ENCODE assay signal across 10 cellular contexts in genomic region chr7:130649004-130649790, GRCh38. TPM values are rescaled to one million over a fixed set of nuclear protein-coding genes. Genes with fewer than 3 reads are reported as not detected.
DNase-seq lines count a peak whose midpoint lies in the region; ATAC-seq lines count a peak whose summit lies in the region.
"Had no signal": no experiment of that assay in that cellular context is flagged by ENCODE, and none has a peak within 500 bp of the region (broad histone marks: within the 10 kb centered on the region; RNA-seq: fewer than 3 reads in every experiment).

No MANE protein-coding gene starts in this region.

- peak; percentile 32 for DNase-seq in stimulated activated CD4-positive, alpha-beta T cell treated with anti-CD3 and anti-CD28 coated beads, Interleukin-1b, Interleukin-23, amount 100 ng/mL, for 48 hours
- no peak for DNase-seq in stimulated activated CD4-positive, alpha-beta T cell treated with anti-CD3 and anti-CD28 coated beads, Interleukin-4, amount 100 ng/mL, for 1 hour
- DNase-seq in astrocyte of the hippocampus (ENCODE audit: low read depth, low spot score) (peak; percentile 43), HAP-1 (ENCODE audit: low spot score in 2 of 2) (no peak)
- DNase-seq in CD8-positive, alpha-beta memory T cell: no peak

- H3K4me1 ChIP-seq in HAP-1: no peaks in the 10 kb centered on the region
- no peaks in the 10 kb centered on the region for H3K4me1 ChIP-seq in CD8-positive, alpha-beta memory T cell (ENCODE audit: insufficient read depth, low read length)

- POLR2A ChIA-PET in CD8-positive, alpha-beta memory T cell (lab: Charles Lee): no interaction called here

- no peaks in the 10 kb centered on the region for H3K27me3 ChIP-seq in HAP-1 (ENCODE audit: low read depth)
- H3K27me3 ChIP-seq in CD8-positive, alpha-beta memory T cell (ENCODE audit: insufficient read depth, low read length, poor library complexity, severe bottlenecking): no peaks in the 10 kb centered on the region
- H3K27me3 ChIP-seq: cardiac muscle cell had no signal

- H3K27me3 Mint-ChIP-seq in CD8-positive, alpha-beta memory T cell: no peaks in the 10 kb centered on the region

- peaks cover 28 to 47% (median 46%) of the 10 kb centered on the region in 3 donors for H3K36me3 Mint-ChIP-seq in CD8-positive, alpha-beta memory T cell

- no peaks in the 10 kb centered on the region for H3K9me3 ChIP-seq in HAP-1
- no peaks in the 10 kb centered on the region for H3K9me3 ChIP-seq in CD8-positive, alpha-beta memory T cell (ENCODE audit: low read length)

- CTCF ChIA-PET in CD8-positive, alpha-beta memory T cell (lab: Charles Lee): no interaction called here

- in situ Hi-C loops in HAP-1 (cut with MboI; ENCODE audit: low sequenced_read_pairs): no loop called here

- H3K4me3 ChIP-seq in HAP-1: no peak overlapping the region
- H3K4me3 ChIP-seq in CD8-positive, alpha-beta memory T cell (ENCODE audit: low read length): no peak overlapping the region
- H3K4me3 ChIP-seq: cardiac muscle cell had no signal

- H3K36me3 ChIP-seq in HAP-1 (replicated peaks): no peaks in the 10 kb centered on the region
- H3K36me3 ChIP-seq in CD8-positive, alpha-beta memory T cell (ENCODE audit: insufficient read depth, low read length): peaks cover 5% of the 10 kb centered on the region

- peak overlapping the region in 1 of 8 donors; percentile 42 for H3K27ac Mint-ChIP-seq in CD8-positive, alpha-beta memory T cell

- no peak overlapping the region for H3K27ac ChIP-seq in CD8-positive, alpha-beta memory T cell (ENCODE audit: low read depth, low read length)
- H3K27ac ChIP-seq: cardiac muscle cell had no signal

- H3K4me3 Mint-ChIP-seq in CD8-positive, alpha-beta memory T cell: no peak overlapping the region

- peaks cover 0 to 6% (median 0%) of the 10 kb centered on the region in 5 donors for H3K9me3 Mint-ChIP-seq in CD8-positive, alpha-beta memory T cell

- peak; percentile 43 for ATAC-seq in HG03097 (IDR thresholded peaks at IDR 0.05; ENCODE audit: low FRiP score, unreplicated experiment)
- ATAC-seq in HG03159 (IDR thresholded peaks at IDR 0.05; ENCODE audit: unreplicated experiment): no peak
- no peak for ATAC-seq in HG03095 (IDR thresholded peaks at IDR 0.05; ENCODE audit: unreplicated experiment)

- peaks cover 3 to 20% (median 5%) of the 10 kb centered on the region in 3 donors for H3K4me1 Mint-ChIP-seq in CD8-positive, alpha-beta memory T cell

RNA-seq across cellular contexts. Expression of gene COPG2, which starts 19.4 kb away (rescaled TPM):
- total RNA-seq in CD8-positive, alpha-beta memory T cell: 10 to 100 TPM; 23.6 to 23.7 TPM
- polyA plus RNA-seq in CD8-positive, alpha-beta memory T cell: 1.4 TPM

RNA-seq across cellular contexts. Expression of gene TSGA13, which starts 37.1 kb away (rescaled TPM):
- total RNA-seq in CD8-positive, alpha-beta memory T cell: not detected
- polyA plus RNA-seq in CD8-positive, alpha-beta memory T cell: not detected
- total RNA-seq: cardiac muscle cell, liver had no signal
- polyA plus RNA-seq: cardiac muscle cell, liver had no signal

Comparison
In these comparisons a context has a peak if more than half of its experiments do, and no peak if none do; other contexts are left out.
1. DNase-seq: peak in stimulated activated CD4-positive, alpha-beta T cell treated with anti-CD3 and anti-CD28 coated beads, Interleukin-1b, Interleukin-23, amount 100 ng/mL, for 48 hours (single experiment) and astrocyte of the hippocampus (single experiment); none in stimulated activated CD4-positive, alpha-beta T cell treated with anti-CD3 and anti-CD28 coated beads, Interleukin-4, amount 100 ng/mL, for 1 hour (single experiment), HAP-1 (0 of 2) and CD8-positive, alpha-beta memory T cell (0 of 5).